ENCODE assay signal across 8 cellular contexts in the genomic region with DNA sequence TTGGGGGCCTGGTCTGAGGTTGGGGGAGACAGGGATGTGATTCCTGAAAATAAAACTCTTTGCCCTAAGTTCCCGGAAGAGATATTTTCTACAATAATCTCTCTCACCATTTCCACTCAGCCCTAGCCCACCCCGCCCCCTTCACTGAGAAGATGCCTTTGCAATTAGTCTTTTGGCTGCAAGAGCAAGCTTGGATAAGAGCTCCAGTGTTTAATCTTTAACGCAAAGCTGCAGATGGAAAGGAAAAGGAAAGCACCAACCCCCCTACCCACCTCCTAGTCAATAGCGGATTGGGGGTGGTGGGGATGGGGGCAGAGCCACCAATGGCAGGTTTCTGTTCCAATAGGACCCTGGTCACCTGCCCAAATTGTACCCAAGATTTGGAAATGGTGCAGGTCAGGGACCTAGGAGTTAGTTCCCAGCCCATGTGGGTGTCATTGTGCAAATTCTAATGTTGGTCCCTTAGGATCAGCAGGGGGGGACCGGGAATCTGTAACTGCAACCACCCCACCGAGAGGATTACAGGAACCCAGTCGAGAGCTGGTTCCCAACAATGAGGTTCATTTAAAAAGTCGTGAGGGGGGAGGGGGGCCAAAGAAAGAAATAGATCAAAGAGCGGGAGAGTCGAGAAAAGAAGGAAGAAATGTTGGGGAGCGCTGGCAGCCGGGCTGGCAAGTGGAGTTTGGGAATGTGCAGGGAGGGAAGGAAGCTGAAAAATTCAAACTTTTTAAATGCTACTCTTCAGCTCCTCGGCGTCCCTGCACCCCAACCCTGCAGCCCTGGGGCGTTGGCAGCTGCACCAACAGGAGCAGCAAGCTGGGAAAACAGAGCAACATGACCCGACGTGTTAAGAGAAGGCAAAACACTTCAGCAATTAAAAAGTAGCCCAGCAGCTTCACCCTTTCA. TPM values are rescaled to one million over a fixed set of nuclear protein-coding genes. Genes with fewer than 3 reads are reported as not detected.
DNase-seq lines count a peak whose midpoint lies in the region; ATAC-seq and TF ChIP-seq lines count a peak whose summit lies in the region.

No MANE protein-coding gene starts in this region.

- H3K79me2 ChIP-seq in OCI-LY7 (ENCODE audit: insufficient read depth, low read depth, low read length) = peaks cover 72% of the 10 kb centered on the region

- peaks cover 30% of the 10 kb centered on the region for H4K20me1 ChIP-seq in OCI-LY7 (ENCODE audit: insufficient read depth, low read length)

- H3K4me1 ChIP-seq in OCI-LY7 (ENCODE audit: insufficient read depth, low read length, poor library complexity, severe bottlenecking) (peaks cover 52% of the 10 kb centered on the region), duodenal mucosa (ENCODE audit: control insufficient read depth in 1 of 2, insufficient read depth in 2 of 2, low read length in 2 of 2) (peaks cover 13 to 31% of the 10 kb centered on the region in 2 donors), muscle layer of colon (ENCODE audit: insufficient read depth, low read length) (peaks cover 15% of the 10 kb centered on the region)

- ATAC-seq in GM19023 (IDR thresholded peaks at IDR 0.05; ENCODE audit: unreplicated experiment) (no peak), HG03432 (IDR thresholded peaks at IDR 0.05; ENCODE audit: unreplicated experiment) (no peak)

- H3K9ac ChIP-seq in duodenal mucosa (ENCODE audit: low read depth in 1 of 2, low read length in 2 of 2) (peak overlapping the region; percentile 99 to 100), muscle layer of colon (ENCODE audit: low read length) (peak overlapping the region; percentile 100)

- no TSS peak for BruUV-seq in OCI-LY7 (replicated peaks; lab: Mats Ljungman, UMichigan)

- H3K9me2 ChIP-seq in OCI-LY7 (ENCODE audit: insufficient read depth, low read length) = no peaks in the 10 kb centered on the region

- intact Hi-C loops in OCI-LY7 (cut with micrococcal nuclease; ENCODE audit: unreplicated experiment) = loop anchor here (2.0 to 5.0 kb wide), 3 partner anchors 279 to 821 kb away; a partner anchor contains a TSS

- POLR2A ChIA-PET in OCI-LY7 (lab: Charles Lee) = interaction anchor here (0.5 to 7.1 kb wide), 18 partner anchors 10 to 1303 kb away, joined by 3 to 126 read pairs (median 4); a partner anchor contains a TSS

- H3K4me2 ChIP-seq in OCI-LY7 (ENCODE audit: low read length) = peak overlapping the region; percentile 96

- DNase-seq in GM12865 (ENCODE audit: low read depth) (no peak), OCI-LY7 (ENCODE audit: low spot score) (no peak), H4 (ENCODE audit: low spot score) (no peak), cortex of kidney (lab: John Stamatoyannopoulos, UW) (no peak)

- H2AFZ ChIP-seq in OCI-LY7 (ENCODE audit: low read length) = no peak overlapping the region

- peak overlapping the region; percentile 92 for H3K27ac ChIP-seq in OCI-LY7 (ENCODE audit: low read depth, low read length, poor library complexity, severe bottlenecking)
- peak overlapping the region; percentile 88 for H3K27ac ChIP-seq in duodenal mucosa (ENCODE audit: low read depth, low read length)
- H3K27ac ChIP-seq in muscle layer of colon (ENCODE audit: low read depth, low read length) = peak overlapping the region; percentile 100

- H3K9me3 ChIP-seq in OCI-LY7 (ENCODE audit: low read length) (no peaks in the 10 kb centered on the region), duodenal mucosa (ENCODE audit: control insufficient read depth in 1 of 2, low read length in 2 of 2) (no peaks in the 10 kb centered on the region), muscle layer of colon (ENCODE audit: low read length) (no peaks in the 10 kb centered on the region)

- CTCF ChIA-PET in OCI-LY7 (lab: Charles Lee; ENCODE audit: unreplicated experiment) = interaction anchor here (0.6 to 3.6 kb wide), 6 partner anchors 25 to 540 kb away, joined by 3 to 24 read pairs (median 4); no protein-coding TSS in a partner anchor

- TF ChIP-seq CTCF in GM12865 (IDR thresholded peaks at IDR 0.05; ENCODE audit: insufficient read depth, low read depth, low read length, missing control alignments) (no peak), OCI-LY7 (conservative IDR thresholded peaks at IDR 0.05; ENCODE audit: low read length) (no peak)

- H3K4me3 ChIP-seq in GM12865 (ENCODE audit: low read depth, low read length) (peak overlapping the region; percentile 59), OCI-LY7 (ENCODE audit: low read depth, low read length, poor library complexity, severe bottlenecking) (peak overlapping the region; percentile 87), duodenal mucosa (ENCODE audit: low read depth in 1 of 2, low read length in 2 of 2) (peak overlapping the region; percentile 97 to 99), muscle layer of colon (ENCODE audit: low read depth in 1 of 2, low read length in 2 of 2) (peak overlapping the region; percentile 81 to 98)

- H3K36me3 ChIP-seq in OCI-LY7 (ENCODE audit: insufficient read depth, low read length) (peaks cover 65% of the 10 kb centered on the region), duodenal mucosa (ENCODE audit: control insufficient read depth in 1 of 2, insufficient read depth in 2 of 2, low read length in 2 of 2) (peaks cover 26 to 31% of the 10 kb centered on the region in 2 donors), muscle layer of colon (ENCODE audit: insufficient read depth, low read length) (peaks cover 56% of the 10 kb centered on the region)

- H3K27me3 ChIP-seq in duodenal mucosa (ENCODE audit: control insufficient read depth in 1 of 2, insufficient read depth in 2 of 2, low read length in 2 of 2) = no peaks in the 10 kb centered on the region
- H3K27me3 ChIP-seq in muscle layer of colon (ENCODE audit: control insufficient read depth in 1 of 2, insufficient read depth in 2 of 2, low read length in 2 of 2) = no peaks in the 10 kb centered on the region

RNA-seq across cellular contexts. Expression of a gene that starts 1.5 kb away (rescaled TPM):
- 24.2 and 25.6 TPM in 2 replicates for total RNA-seq in OCI-LY7 (2014; rRNA removed; shearing (Covaris generic))
- 51.4 and 57.0 TPM in 2 replicates for total RNA-seq in OCI-LY7 (2022)
- total RNA-seq in H4 (2014; rRNA removed; shearing (Covaris generic)) = 27.7 and 31.0 TPM in 2 replicates
